ENCODE assay signal across 14 cellular contexts in genomic region chr17:72175787-72176515, GRCh38. TPM values are rescaled to one million over a fixed set of nuclear protein-coding genes. Genes with fewer than 3 reads are reported as not detected.
DNase-seq lines count a peak whose midpoint lies in the region; ATAC-seq lines count a peak whose summit lies in the region.
"Had no signal": no experiment of that assay in that cellular context is flagged by ENCODE, and none has a peak within 500 bp of the region (broad histone marks: within the 10 kb centered on the region; RNA-seq: fewer than 3 reads in every experiment).

No MANE protein-coding gene starts in this region.

- ATAC-seq in left ventricle myocardium superior (peak; percentile 12), right cardiac atrium (no peak), HG03521 (IDR thresholded peaks at IDR 0.05; ENCODE audit: unreplicated experiment) (no peak)
- ATAC-seq: CD8-positive, alpha-beta T cell had no signal

- intact Hi-C loops in left ventricle myocardium superior (cut with micrococcal nuclease) = no loop called here
- intact Hi-C loops in right cardiac atrium (cut with DNase I) = no loop called here

- no peak overlapping the region for H3K27ac ChIP-seq in right cardiac atrium (ENCODE audit: low read length)
- H3K27ac ChIP-seq: spleen had no signal

- no peaks in the 10 kb centered on the region for H3K36me3 ChIP-seq in HAP-1 (replicated peaks)
- H3K36me3 ChIP-seq: spleen had no signal

- H3K4me3 ChIP-seq in right cardiac atrium (ENCODE audit: low read length) (no peak overlapping the region), HAP-1 (no peak overlapping the region)
- H3K4me3 ChIP-seq: spleen had no signal

- WGBS in right cardiac atrium = 59% methylated on average over 12 of the region's 12 CpGs

- H3K9me3 ChIP-seq in right cardiac atrium (ENCODE audit: control insufficient read depth, low read length) (no peaks in the 10 kb centered on the region), HAP-1 (no peaks in the 10 kb centered on the region)

- H3K27me3 ChIP-seq in right cardiac atrium (ENCODE audit: control insufficient read depth, insufficient read depth) (no peaks in the 10 kb centered on the region), HAP-1 (ENCODE audit: low read depth) (no peaks in the 10 kb centered on the region)

- no peak for DNase-seq in left ventricle myocardium superior
- DNase-seq in right cardiac atrium = no peak
- DNase-seq in SK-N-DZ (ENCODE audit: low spot score) = peak; percentile 16
- DNase-seq in left kidney (ENCODE audit: low read depth, low spot score) = peak; percentile 23
- no peak for DNase-seq in HAP-1 (ENCODE audit: low spot score in 2 of 2)
- no peak for DNase-seq in cortex of kidney (lab: John Stamatoyannopoulos, UW)
- DNase-seq: activated CD4-positive, alpha-beta T cell treated with anti-CD3 and anti-CD28 coated beads, Interleukin-2, amount 10 ng/mL, durations not matched to agents 7 days and 5 days; CD8-positive, alpha-beta T cell; EL; foreskin fibroblast; nephron progenitor cell; spleen had no signal

- H3K4me1 ChIP-seq in right cardiac atrium (ENCODE audit: control insufficient read depth, insufficient read depth, low read length) (no peaks in the 10 kb centered on the region), HAP-1 (no peaks in the 10 kb centered on the region)
- H3K4me1 ChIP-seq: spleen had no signal

- in situ Hi-C loops in HAP-1 (cut with MboI; ENCODE audit: low sequenced_read_pairs) = no loop called here

RNA-seq across cellular contexts. Expression of gene SOX9, which starts 55.1 kb away (rescaled TPM):
- total RNA-seq in left ventricle myocardium superior (7.3 TPM), right cardiac atrium (10 to 100 TPM; 10.5 to 23.5 (median 20.6) TPM)
- polyA plus RNA-seq in right cardiac atrium = 12.5 TPM
- polyA plus RNA-seq in SK-N-DZ (2014; cell fraction: cytosol; rRNA removed) = 0.27 and 1.4 TPM in 2 replicates
- polyA plus RNA-seq in SK-N-DZ (2014; cell fraction: nucleus; rRNA removed) = 0.33 and 0.51 TPM in 2 replicates
- total RNA-seq: activated CD4-positive, alpha-beta T cell treated with anti-CD3 and anti-CD28 coated beads, Interleukin-2, amount 10 ng/mL, durations not matched to agents 7 days and 5 days; CD8-positive, alpha-beta T cell; dermis microvascular lymphatic vessel endothelial cell had no signal

Comparison
In these comparisons a context has a peak if more than half of its experiments do, and no peak if none do; other contexts are left out.
1. DNase-seq: peak in SK-N-DZ (single experiment) and left kidney (single experiment); none in left ventricle myocardium superior (single experiment), right cardiac atrium (0 of 3), HAP-1 (0 of 2) and cortex of kidney (single experiment).